Comparison of ENCODE assay signal across 8 cellular contexts in genomic region chr2:74421248-74421870, GRCh38.
DNase-seq lines count a peak whose midpoint lies in the region; ATAC-seq and TF ChIP-seq lines count a peak whose summit lies in the region.

Gene C2orf81, minus strand, starts transcription at chr2:74421619. Its CDS starts 59 bp downstream, at chr2:74421560.
Gene WDR54, plus strand, starts transcription at chr2:74421730. Its CDS starts 424 bp downstream, at chr2:74422154.

- no peak for TF ChIP-seq CTCF in AG10803 (conservative IDR thresholded peaks at IDR 0.05; ENCODE audit: low read length)

- ATAC-seq in GM19043 (IDR thresholded peaks at IDR 0.05; ENCODE audit: low read depth, unreplicated experiment) (peak; percentile 89), HG03342 (IDR thresholded peaks at IDR 0.05; ENCODE audit: unreplicated experiment) (peak; percentile 90)
- peak; percentile 97 for ATAC-seq in activated CD4-positive, CD25-positive, alpha-beta regulatory T cell treated with anti-CD3 and anti-CD28 coated beads, Interleukin-2, amount 50 U/mL, for 24 hours

- H3K4me3 ChIP-seq in AG10803 (ENCODE audit: low read length), result peak within 1 kb of the TSS; percentile 90

- DNase-seq in AG10803 (ENCODE audit: low read depth) (peak; percentile 85), NCI-H345 treated with DMSO at 0.1 percent for 48 hours (lab: John Stamatoyannopoulos, UW; ENCODE audit: unreplicated experiment) (peak; percentile 80), cerebellar nuclear complex (lab: John Stamatoyannopoulos, UW) (peak; percentile 67 to 79), kidney tubule cell (ENCODE audit: low spot score) (peak; percentile 94)
- peak; percentile 86 to 95 (median 90) for DNase-seq in stimulated activated CD4-positive, alpha-beta T cell treated with anti-CD3 and anti-CD28 coated beads, Interleukin-1b, Interleukin-23, amount 100 ng/mL, for 24 hours (ENCODE audit: low read depth in 4 of 4, low spot score in 1 of 4)

Comparison
In these comparisons a context has a peak if more than half of its experiments do, and no peak if none do; other contexts are left out.
1. Peak in every context shown above with its lines: DNase-seq, ATAC-seq and H3K4me3 ChIP-seq.